In genomic region chr16:19127205-19127604, GRCh38 we compare ENCODE assay signal across 1 cellular context.
TF ChIP-seq lines count a peak whose summit lies in the region.

No MANE protein-coding gene starts in this region.

TF ChIP-seq in K562, 482 proteins besides CTCF, POLR2A, EP300 and RAD21:
- TF ChIP-seq VEZF1 (CRISPR knock-in tag; IDR thresholded peaks at IDR 0.05), result no peak
- peak; percentile 48 for TF ChIP-seq GABPA (tag; conservative IDR thresholded peaks at IDR 0.05; ENCODE audit: low read depth)
- no peak for TF ChIP-seq ETV1 (tag; conservative IDR thresholded peaks at IDR 0.05; ENCODE audit: low read depth)
- peak; percentile 39; the same call in 1 of the 2 replicates for TF ChIP-seq CBFA2T3 (IDR thresholded peaks at IDR 0.05)
- no peak for TF ChIP-seq NR1H2 (CRISPR knock-in tag; IDR thresholded peaks at IDR 0.05)
- no peak; the same call in 1 of the 2 replicates for TF ChIP-seq CTBP1 (IDR thresholded peaks at IDR 0.05; ENCODE audit: borderline replicate concordance)
- TF ChIP-seq E2F3 (CRISPR knock-in tag; IDR thresholded peaks at IDR 0.05), result no peak
- 0 out of 4 replicates have a peak, but pooled peaks of 1 of the 2 experiments have one; percentile 11 for TF ChIP-seq KDM1A (IDR thresholded peaks at IDR 0.05)
- TF ChIP-seq MITF (IDR thresholded peaks at IDR 0.05), result no peak
- peak; percentile 10; the same call in 1 of the 2 replicates for TF ChIP-seq TCF3 (CRISPR knock-in tag; IDR thresholded peaks at IDR 0.05)
- peak; percentile 17; the same call in 1 of the 2 replicates for TF ChIP-seq ARID1B (IDR thresholded peaks at IDR 0.05)
- no peak for TF ChIP-seq ZNF347 (CRISPR knock-in tag; IDR thresholded peaks at IDR 0.05; ENCODE audit: low read depth)
- TF ChIP-seq CREB3L1 (IDR thresholded peaks at IDR 0.05; ENCODE audit: borderline replicate concordance, low read depth), result no peak
- no peak for TF ChIP-seq DNMT1 (IDR thresholded peaks at IDR 0.05)
- no peak for TF ChIP-seq JUN (IDR thresholded peaks at IDR 0.05; ENCODE audit: borderline replicate concordance, low read depth, low read length)
- no peak for TF ChIP-seq JUN (CRISPR knock-in tag; IDR thresholded peaks at IDR 0.05; ENCODE audit: borderline replicate concordance)
- TF ChIP-seq MCM3 (IDR thresholded peaks at IDR 0.05), result no peak
- peak; percentile 48 for TF ChIP-seq FOSL1 (tag; conservative IDR thresholded peaks at IDR 0.05)
- TF ChIP-seq THRA (IDR thresholded peaks at IDR 0.05), result no peak
- TF ChIP-seq RBM15 (IDR thresholded peaks at IDR 0.05; ENCODE audit: insufficient read depth, low read length), result no peak
- TF ChIP-seq CBFB (CRISPR knock-in tag; IDR thresholded peaks at IDR 0.05), result no peak
- peak; percentile 26; the same call in 1 of the 2 replicates for TF ChIP-seq SOX6 (IDR thresholded peaks at IDR 0.05)
- no peak for TF ChIP-seq SP2 (IDR thresholded peaks at IDR 0.05; ENCODE audit: extremely low read depth, low read depth, low read length, poor library complexity, severe bottlenecking)
- TF ChIP-seq KLF10 (CRISPR knock-in tag; IDR thresholded peaks at IDR 0.05), result no peak
- no peak for TF ChIP-seq NFE2L1 (tag; IDR thresholded peaks at IDR 0.05; ENCODE audit: borderline replicate concordance, low read depth)
- no peak for TF ChIP-seq CEBPB (tag; IDR thresholded peaks at IDR 0.05)
TF ChIP-seq in K562: peak in this region for 7.
